ENCODE assay signal across 32 cellular contexts in genomic region chr1:219954052-219954451, GRCh38. TPM values are rescaled to one million over a fixed set of nuclear protein-coding genes. Genes with fewer than 3 reads are reported as not detected.
"Had no signal": no experiment of that assay in that cellular context is flagged by ENCODE, and none has a peak within 500 bp of the region (broad histone marks: within the 10 kb centered on the region; RNA-seq: fewer than 3 reads in every experiment).

No MANE protein-coding gene starts in this region.

- H2AFZ ChIP-seq: neural progenitor cell, parathyroid adenoma had no signal

- H3K27ac ChIP-seq: neural progenitor cell, ovary, parathyroid adenoma, psoas muscle, skin epidermis, spleen, suprapubic skin, testis, tibial artery, transverse colon, upper lobe of right lung, uterus had no signal

- H3K27me3 Mint-ChIP-seq: progenitor cell of endocrine pancreas; stimulated activated memory B cell treated with anti-CD40 and anti-IgM and Interleukin-4, amounts not matched to agents 10 μg/mL and 1 μg/mL and 100 μg/mL, for 72 hours; stimulated activated naive CD8-positive, alpha-beta T cell treated with anti-CD3 and anti-CD28 coated beads, Interleukin-15, amount 100 ng/mL, for 72 hours; type B pancreatic cell had no signal

- H3K9me3 Mint-ChIP-seq: natural killer cell; nephron; stimulated activated memory B cell treated with anti-CD40 and anti-IgM and Interleukin-4, amounts not matched to agents 10 μg/mL and 1 μg/mL and 100 μg/mL, for 72 hours; stimulated activated naive CD8-positive, alpha-beta T cell treated with anti-CD3 and anti-CD28 coated beads, Interleukin-15, amount 100 ng/mL, for 72 hours; type B pancreatic cell had no signal

- H3K4me2 ChIP-seq: neural progenitor cell, smooth muscle cell had no signal

- ATAC-seq: natural killer cell; psoas muscle; right cardiac atrium; sciatic nerve; stimulated activated memory B cell treated with anti-CD40 and anti-IgM and Interleukin-4, amounts not matched to agents 10 μg/mL and 1 μg/mL and 100 μg/mL, for 72 hours; stimulated activated naive CD8-positive, alpha-beta T cell treated with anti-CD3 and anti-CD28 coated beads, Interleukin-15, amount 100 ng/mL, for 72 hours; stimulated activated naive CD8-positive, alpha-beta T cell treated with anti-CD3 and anti-CD28 coated beads, Interleukin-15, Interleukin-2, amounts not matched to agents 100 U/mL and 50 U/mL, for 24 hours; upper lobe of right lung had no signal

- DNase-seq: natural killer cell; occipital lobe; ovary; posterior cingulate gyrus; psoas muscle; right cardiac atrium; spleen; stimulated activated CD4-positive, alpha-beta T cell treated with anti-CD3 and anti-CD28 coated beads, Interleukin-12 subunit alpha, Interleukin-12 subunit beta, amount 100 ng/mL, for 4 hours; stimulated activated CD4-positive, alpha-beta T cell treated with anti-CD3 and anti-CD28 coated beads, Interleukin-1b, Interleukin-23, amount 100 ng/mL, for 48 hours; stimulated activated CD4-positive, alpha-beta T cell treated with anti-CD3 and anti-CD28 coated beads, Interleukin-4, amount 100 ng/mL, for 1 hour; stimulated activated CD4-positive, alpha-beta T cell treated with anti-CD3 and anti-CD28 coated beads, Interleukin-4, amount 100 ng/mL, for 4 hours; stimulated activated CD8-positive, alpha-beta memory T cell treated with anti-CD3 and anti-CD28 coated beads, Interleukin-4, amount 100 ng/mL, for 48 hours; stimulated activated naive CD4-positive, alpha-beta T cell; stimulated activated naive CD8-positive, alpha-beta T cell treated with anti-CD3 and anti-CD28 coated beads, Interleukin-15, amount 100 ng/mL, for 72 hours; stimulated activated naive CD8-positive, alpha-beta T cell treated with anti-CD3 and anti-CD28 coated beads, Interleukin-15, Interleukin-2, amounts not matched to agents 100 U/mL and 50 U/mL, for 24 hours; substantia nigra; testis; tibial artery; transverse colon; upper lobe of right lung; uterus had no signal

- H3K4me1 Mint-ChIP-seq: natural killer cell; nephron; stimulated activated memory B cell treated with anti-CD40 and anti-IgM and Interleukin-4, amounts not matched to agents 10 μg/mL and 1 μg/mL and 100 μg/mL, for 72 hours; stimulated activated naive CD8-positive, alpha-beta T cell treated with anti-CD3 and anti-CD28 coated beads, Interleukin-15, amount 100 ng/mL, for 72 hours had no signal

- H3K27ac Mint-ChIP-seq: natural killer cell; nephron; neural progenitor cell; progenitor cell of endocrine pancreas; stimulated activated memory B cell treated with anti-CD40 and anti-IgM and Interleukin-4, amounts not matched to agents 10 μg/mL and 1 μg/mL and 100 μg/mL, for 72 hours; stimulated activated naive CD8-positive, alpha-beta T cell treated with anti-CD3 and anti-CD28 coated beads, Interleukin-15, amount 100 ng/mL, for 72 hours; type B pancreatic cell had no signal

- H3K4me3 Mint-ChIP-seq: natural killer cell; nephron; neural progenitor cell; stimulated activated memory B cell treated with anti-CD40 and anti-IgM and Interleukin-4, amounts not matched to agents 10 μg/mL and 1 μg/mL and 100 μg/mL, for 72 hours; stimulated activated naive CD8-positive, alpha-beta T cell treated with anti-CD3 and anti-CD28 coated beads, Interleukin-15, amount 100 ng/mL, for 72 hours; type B pancreatic cell had no signal

- H3K4me1 ChIP-seq: neural progenitor cell, parathyroid adenoma, psoas muscle, spleen, suprapubic skin, testis, tibial artery, transverse colon, upper lobe of right lung, uterus had no signal

- H3K9me3 ChIP-seq: ovary, psoas muscle, suprapubic skin, testis, tibial artery, transverse colon, upper lobe of right lung, uterus had no signal

- H3K36me3 Mint-ChIP-seq: natural killer cell; neural progenitor cell; stimulated activated memory B cell treated with anti-CD40 and anti-IgM and Interleukin-4, amounts not matched to agents 10 μg/mL and 1 μg/mL and 100 μg/mL, for 72 hours; type B pancreatic cell had no signal

- H3K4me3 ChIP-seq: neural progenitor cell, ovary, psoas muscle, skin epidermis, smooth muscle cell, spleen, suprapubic skin, testis, tibial artery, transverse colon, upper lobe of right lung, uterus had no signal

- H3K27me3 ChIP-seq: neural progenitor cell, ovary, suprapubic skin, testis, tibial artery, upper lobe of right lung, uterus had no signal

- H3K36me3 ChIP-seq: neural progenitor cell, ovary, spleen, suprapubic skin, tibial artery, transverse colon, upper lobe of right lung, uterus had no signal

- H3K9ac ChIP-seq: neural progenitor cell, parathyroid adenoma had no signal

- H3K79me2 ChIP-seq: parathyroid adenoma had no signal

RNA-seq across cellular contexts. Expression of gene SLC30A10, which starts 25.7 kb away (rescaled TPM):
- total RNA-seq: natural killer cell, psoas muscle, right cardiac atrium, smooth muscle cell, spleen, upper lobe of right lung had no signal
- polyA plus RNA-seq: psoas muscle, right cardiac atrium, smooth muscle cell, urinary bladder had no signal
